8 cellular contexts compared by ENCODE assay signal in the genomic region with DNA sequence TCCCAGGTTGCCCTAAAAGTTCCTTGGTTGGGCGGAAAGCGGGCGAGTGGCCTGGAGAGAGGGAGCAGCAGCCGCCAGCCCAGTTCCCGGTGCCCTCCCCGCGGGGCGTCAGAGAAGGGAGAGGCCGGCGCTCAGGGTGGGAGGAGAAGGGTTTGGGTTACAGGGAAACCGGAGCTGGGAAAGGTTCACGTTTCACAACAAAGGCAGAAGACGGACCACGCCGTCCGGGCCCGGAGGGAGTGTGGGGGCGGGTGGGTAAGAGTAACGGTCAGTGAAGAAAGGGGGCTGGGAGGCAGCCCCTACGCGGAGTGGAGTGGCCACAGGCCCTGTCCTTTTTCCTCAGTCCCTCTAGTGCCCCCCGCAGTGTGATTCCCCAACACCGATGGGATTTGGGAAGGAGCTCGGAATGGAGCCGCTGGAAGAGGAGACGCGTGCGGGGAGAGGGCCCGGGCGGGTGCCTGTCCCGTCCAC. TPM values are rescaled to one million over a fixed set of nuclear protein-coding genes. Genes with fewer than 3 reads are reported as not detected.
DNase-seq lines count a peak whose midpoint lies in the region; ATAC-seq, FAIRE-seq and TF ChIP-seq lines count a peak whose summit lies in the region.

No MANE protein-coding gene starts in this region.

- H3K4me1 ChIP-seq in A549 = peaks cover 18% of the 10 kb centered on the region
- H3K4me1 ChIP-seq in fibroblast of lung (ENCODE audit: control insufficient read depth, extremely low read depth, insufficient read depth, low read length) = peaks cover 24% of the 10 kb centered on the region

- FAIRE-seq in A549 (lab: Jason Lieb, UNC) = no peak

- H3K9me3 Mint-ChIP-seq in natural killer cell treated with Interleukin-12 subunit alpha and Interleukin-12 subunit beta and Interleukin-15 and Interleukin-18, amount 100 ng/mL, for 72 hours = no peaks in the 10 kb centered on the region

- peaks cover 4 to 14% of the 10 kb centered on the region in 2 donors for H3K4me1 Mint-ChIP-seq in natural killer cell treated with Interleukin-12 subunit alpha and Interleukin-12 subunit beta and Interleukin-15 and Interleukin-18, amount 100 ng/mL, for 72 hours (ENCODE audit: low read depth in 2 of 2)

- no peaks in the 10 kb centered on the region for H3K9me3 ChIP-seq in A549
- no peaks in the 10 kb centered on the region for H3K9me3 ChIP-seq in fibroblast of lung (ENCODE audit: control insufficient read depth, insufficient read depth, low read depth, low read length)

- no peak for TF ChIP-seq EP300 in A549 (IDR thresholded peaks at IDR 0.05)

- H3K27me3 ChIP-seq in fibroblast of lung (ENCODE audit: control insufficient read depth, insufficient read depth, low read length) = no peaks in the 10 kb centered on the region

- ATAC-seq in A549 (peak in 1 of 2 experiments; percentile 1; a peak in 3 of 6 replicates), SK-N-SH treated with all-trans-retinoic acid at 6 μM for 48 hours (peak; percentile 37), GM18870 (IDR thresholded peaks at IDR 0.05; ENCODE audit: unreplicated experiment) (no peak)
- ATAC-seq in natural killer cell treated with Interleukin-12 subunit alpha and Interleukin-12 subunit beta and Interleukin-15 and Interleukin-18, amount 100 ng/mL, for 72 hours = no peak

- peaks cover 11% of the 10 kb centered on the region for H3K36me3 ChIP-seq in fibroblast of lung (ENCODE audit: control insufficient read depth, insufficient read depth, low read length)

- peak; percentile 58 to 74 for DNase-seq in A549 (ENCODE audit: low read depth in 1 of 2, low spot score in 1 of 2)
- DNase-seq in GOT3 (lab: John Stamatoyannopoulos, UW) = peak; percentile 28
- peak; percentile 89 to 90 for DNase-seq in fibroblast of lung (ENCODE audit: low read depth in 2 of 2)
- DNase-seq in natural killer cell treated with Interleukin-12 subunit alpha and Interleukin-12 subunit beta and Interleukin-15 and Interleukin-18, amount 100 ng/mL, for 72 hours (ENCODE audit: low spot score) = no peak
- DNase-seq in MV-4-11 (lab: John Stamatoyannopoulos, UW) = no peak
- DNase-seq in activated naive CD4-positive, alpha-beta T cell treated with anti-CD3 and anti-CD28 coated beads, Interleukin-2, amount 50 U/mL, for 16 hours = no peak

- peak overlapping the region; percentile 79 for H3K9ac ChIP-seq in fibroblast of lung (ENCODE audit: insufficient read depth, low read length)

- no peaks in the 10 kb centered on the region for H3K27me3 Mint-ChIP-seq in natural killer cell treated with Interleukin-12 subunit alpha and Interleukin-12 subunit beta and Interleukin-15 and Interleukin-18, amount 100 ng/mL, for 72 hours

- TF ChIP-seq CTCF in A549 (IDR thresholded peaks at IDR 0.05) = no peak
- TF ChIP-seq CTCF in fibroblast of lung (conservative IDR thresholded peaks at IDR 0.05 in 1 of 2, IDR thresholded peaks at IDR 0.05 in 1 of 2; ENCODE audit: low read depth in 1 of 2, low read length in 2 of 2) = no peak

- peak overlapping the region; percentile 48 for H3K4me3 Mint-ChIP-seq in natural killer cell treated with Interleukin-12 subunit alpha and Interleukin-12 subunit beta and Interleukin-15 and Interleukin-18, amount 100 ng/mL, for 72 hours

- H3K79me2 ChIP-seq in fibroblast of lung (ENCODE audit: control insufficient read depth, insufficient read depth, low read length) = peaks cover 4% of the 10 kb centered on the region

- TF ChIP-seq POLR2A in A549 (IDR thresholded peaks at IDR 0.05; ENCODE audit: low read length) = no peak

- peak overlapping the region; percentile 78 for H3K4me3 ChIP-seq in A549
- peak overlapping the region; percentile 69 to 81 (median 78) for H3K4me3 ChIP-seq in fibroblast of lung (replicated peaks in 1 of 4; ENCODE audit: control extremely low read depth in 1 of 4, insufficient read depth in 1 of 4, low read depth in 3 of 4, low read length in 4 of 4)

- H4K20me1 ChIP-seq in fibroblast of lung (ENCODE audit: control insufficient read depth, extremely low read depth, insufficient read depth, low read length) = no peaks in the 10 kb centered on the region

- H2AFZ ChIP-seq in fibroblast of lung (ENCODE audit: low read length) = no peak overlapping the region

- no peak for TF ChIP-seq RAD21 in A549 (conservative IDR thresholded peaks at IDR 0.05 in 1 of 2, IDR thresholded peaks at IDR 0.05 in 1 of 2)

- H3K36me3 Mint-ChIP-seq in natural killer cell treated with Interleukin-12 subunit alpha and Interleukin-12 subunit beta and Interleukin-15 and Interleukin-18, amount 100 ng/mL, for 72 hours = no peaks in the 10 kb centered on the region

- H3K4me2 ChIP-seq in A549 (peak overlapping the region; percentile 84), fibroblast of lung (ENCODE audit: extremely low read depth, insufficient read depth, low read length) (peak overlapping the region; percentile 96)

- POLR2A ChIA-PET in A549 (lab: Yijun Ruan, JAX) = interaction anchor here (0.6 to 4.5 kb wide), 7 partner anchors 15 to 96 kb away, joined by 3 to 68 read pairs (median 32); partner anchors contain the start of genes DMPK, DMWD, FBXO46 and QPCTL

- CTCF ChIA-PET in A549 (lab: Yijun Ruan, JAX) = interaction anchor here (0.6 to 74.3 kb wide), 18 partner anchors 11 to 177 kb away, joined by 3 to 2204 read pairs (median 4); partner anchors contain the start of genes DMPK, DMWD, FBXO46 and QPCTL

- WGBS in A549 (ENCODE audit: missing lambda C conversion rate) = 6% methylated on average over 25 of the region's 31 CpGs

- H3K27ac ChIP-seq in A549 (peak overlapping the region; percentile 93 to 99), fibroblast of lung (ENCODE audit: insufficient read depth, low read length) (peak overlapping the region; percentile 75)

- no peak overlapping the region for H3K27ac Mint-ChIP-seq in natural killer cell treated with Interleukin-12 subunit alpha and Interleukin-12 subunit beta and Interleukin-15 and Interleukin-18, amount 100 ng/mL, for 72 hours

RNA-seq across cellular contexts. Expression of gene SIX5, which starts 1.6 kb away (rescaled TPM):
- polyA plus RNA-seq in A549 (2011; rRNA removed) (8.9 and 10.0 TPM in 2 replicates), A549 (2017; fragmentation: RNase III; extraction: RNeasy Plus Mini Kit Qiagen cat#74134 plus additional on column Dnase treatment) (19.6 to 24.7 TPM (median 24.7 TPM) in 3 replicates), fibroblast of lung (3.4 and 3.7 TPM in 2 replicates)
- 19.5 and 28.5 TPM in 2 replicates for polyA plus RNA-seq in A549 (2012; cell fraction: cytosol; rRNA removed)
- polyA plus RNA-seq in A549 (2012; cell fraction: nucleus; rRNA removed) = 52.4 and 77.1 TPM in 2 replicates
- polyA minus RNA-seq in A549 (2011; rRNA and poly(A)+ RNA removed) = 7.9 and 11.3 TPM in 2 replicates
- 10.7 and 11.6 TPM in 2 replicates for total RNA-seq in fibroblast of lung
- 4.6 and 5.3 TPM in 2 replicates for polyA plus RNA-seq in fibroblast of lung (2012)
- 14.8 and 17.8 TPM in 2 replicates for polyA minus RNA-seq in fibroblast of lung (ENCODE audit: low replicate concordance)
- 1 to 10 TPM; 3.0 to 3.6 TPM for total RNA-seq in natural killer cell treated with Interleukin-12 subunit alpha and Interleukin-12 subunit beta and Interleukin-15 and Interleukin-18, amount 100 ng/mL, for 72 hours

RNA-seq across cellular contexts. Expression of gene DMPK, which starts 14.8 kb away (rescaled TPM):
- 12.5 and 21.6 TPM in 2 replicates for polyA plus RNA-seq in A549 (2011; rRNA removed)
- polyA plus RNA-seq in A549 (2012; cell fraction: cytosol; rRNA removed) = 43.1 and 57.9 TPM in 2 replicates
- polyA plus RNA-seq in A549 (2012; cell fraction: nucleus; rRNA removed) = 286 and 295 TPM in 2 replicates
- polyA plus RNA-seq in A549 (2017; fragmentation: RNase III; extraction: RNeasy Plus Mini Kit Qiagen cat#74134 plus additional on column Dnase treatment) = 46.3 to 57.5 TPM (median 56.6 TPM) in 3 replicates
- polyA minus RNA-seq in A549 (2011; rRNA and poly(A)+ RNA removed) = 8.8 and 9.1 TPM in 2 replicates
- total RNA-seq in fibroblast of lung = 44.9 and 115 TPM in 2 replicates
- 28.8 and 54.7 TPM in 2 replicates for polyA plus RNA-seq in fibroblast of lung
- polyA plus RNA-seq in fibroblast of lung (2012) = 41.2 and 83.1 TPM in 2 replicates
- polyA minus RNA-seq in fibroblast of lung (ENCODE audit: low replicate concordance) = 28.0 and 56.4 TPM in 2 replicates
- 10 to 100 TPM; 40.8 to 51.1 TPM for total RNA-seq in natural killer cell treated with Interleukin-12 subunit alpha and Interleukin-12 subunit beta and Interleukin-15 and Interleukin-18, amount 100 ng/mL, for 72 hours

RNA-seq across cellular contexts. Expression of gene DMWD, which starts 25.2 kb away (rescaled TPM):
- 17.1 and 17.5 TPM in 2 replicates for polyA plus RNA-seq in A549 (2011; rRNA removed)
- polyA plus RNA-seq in A549 (2012; cell fraction: cytosol; rRNA removed) = 28.8 and 39.5 TPM in 2 replicates
- polyA plus RNA-seq in A549 (2012; cell fraction: nucleus; rRNA removed) = 74.3 and 105 TPM in 2 replicates
- 29.9 to 31.3 TPM (median 29.9 TPM) in 3 replicates for polyA plus RNA-seq in A549 (2017; fragmentation: RNase III; extraction: RNeasy Plus Mini Kit Qiagen cat#74134 plus additional on column Dnase treatment)
- polyA minus RNA-seq in A549 (2011; rRNA and poly(A)+ RNA removed) = 34.6 and 43.7 TPM in 2 replicates
- total RNA-seq in fibroblast of lung = 24.4 and 33.5 TPM in 2 replicates
- 18.1 and 18.7 TPM in 2 replicates for polyA plus RNA-seq in fibroblast of lung
- polyA plus RNA-seq in fibroblast of lung (2012) = 29.9 and 30.0 TPM in 2 replicates
- 35.3 and 47.5 TPM in 2 replicates for polyA minus RNA-seq in fibroblast of lung (ENCODE audit: low replicate concordance)
- 10 to 100 TPM; 51.3 to 76.6 TPM for total RNA-seq in natural killer cell treated with Interleukin-12 subunit alpha and Interleukin-12 subunit beta and Interleukin-15 and Interleukin-18, amount 100 ng/mL, for 72 hours

RNA-seq across cellular contexts. Expression of gene MEIOSIN, which starts 34.2 kb away (rescaled TPM):
- polyA plus RNA-seq in A549 (2011; rRNA removed) = 0.05 TPM in 1 of 2 replicates, not detected in the other
- polyA plus RNA-seq in A549 (2012; cell fraction: cytosol; rRNA removed) = 0.09 and 0.10 TPM in 2 replicates
- 0.06 and 0.16 TPM in 2 replicates for polyA plus RNA-seq in A549 (2012; cell fraction: nucleus; rRNA removed)
- polyA plus RNA-seq in A549 (2017; fragmentation: RNase III; extraction: RNeasy Plus Mini Kit Qiagen cat#74134 plus additional on column Dnase treatment) = 0.04 TPM in 1 of 3 replicates, not detected in the others
- polyA minus RNA-seq in A549 (2011; rRNA and poly(A)+ RNA removed) = not detected in 2 replicates
- total RNA-seq in fibroblast of lung = not detected in 2 replicates
- not detected in 2 replicates for polyA plus RNA-seq in fibroblast of lung
- not detected in 2 replicates for polyA plus RNA-seq in fibroblast of lung (2012)
- polyA minus RNA-seq in fibroblast of lung (ENCODE audit: low replicate concordance) = not detected in 2 replicates
- not detected for total RNA-seq in natural killer cell treated with Interleukin-12 subunit alpha and Interleukin-12 subunit beta and Interleukin-15 and Interleukin-18, amount 100 ng/mL, for 72 hours

RNA-seq across cellular contexts. Expression of gene FBXO46, which starts 36.7 kb away (rescaled TPM):
- polyA plus RNA-seq in A549 (2011; rRNA removed) (4.9 and 6.9 TPM in 2 replicates), A549 (2017; fragmentation: RNase III; extraction: RNeasy Plus Mini Kit Qiagen cat#74134 plus additional on column Dnase treatment) (10.9 to 12.7 TPM (median 11.5 TPM) in 3 replicates), fibroblast of lung (1.6 and 2.0 TPM in 2 replicates)
- polyA plus RNA-seq in A549 (2012; cell fraction: cytosol; rRNA removed) = 10.4 and 14.6 TPM in 2 replicates
- 42.9 and 66.6 TPM in 2 replicates for polyA plus RNA-seq in A549 (2012; cell fraction: nucleus; rRNA removed)
- 3.2 and 5.2 TPM in 2 replicates for polyA minus RNA-seq in A549 (2011; rRNA and poly(A)+ RNA removed)
- total RNA-seq in fibroblast of lung = 3.1 and 3.3 TPM in 2 replicates
- 4.3 and 4.5 TPM in 2 replicates for polyA plus RNA-seq in fibroblast of lung (2012)
- 1.3 and 1.6 TPM in 2 replicates for polyA minus RNA-seq in fibroblast of lung (ENCODE audit: low replicate concordance)
- 10 to 100 TPM; 36.9 to 53.8 TPM for total RNA-seq in natural killer cell treated with Interleukin-12 subunit alpha and Interleukin-12 subunit beta and Interleukin-15 and Interleukin-18, amount 100 ng/mL, for 72 hours

Comparison
In these comparisons a context has a peak if more than half of its experiments do, and no peak if none do; other contexts are left out.
1. DNase-seq: peak in A549 (2 of 2), GOT3 (single experiment) and fibroblast of lung (2 of 2); none in natural killer cell treated with Interleukin-12 subunit alpha and Interleukin-12 subunit beta and Interleukin-15 and Interleukin-18, amount 100 ng/mL, for 72 hours (single experiment), MV-4-11 (single experiment) and activated naive CD4-positive, alpha-beta T cell treated with anti-CD3 and anti-CD28 coated beads, Interleukin-2, amount 50 U/mL, for 16 hours (single experiment).